In the genomic region with DNA sequence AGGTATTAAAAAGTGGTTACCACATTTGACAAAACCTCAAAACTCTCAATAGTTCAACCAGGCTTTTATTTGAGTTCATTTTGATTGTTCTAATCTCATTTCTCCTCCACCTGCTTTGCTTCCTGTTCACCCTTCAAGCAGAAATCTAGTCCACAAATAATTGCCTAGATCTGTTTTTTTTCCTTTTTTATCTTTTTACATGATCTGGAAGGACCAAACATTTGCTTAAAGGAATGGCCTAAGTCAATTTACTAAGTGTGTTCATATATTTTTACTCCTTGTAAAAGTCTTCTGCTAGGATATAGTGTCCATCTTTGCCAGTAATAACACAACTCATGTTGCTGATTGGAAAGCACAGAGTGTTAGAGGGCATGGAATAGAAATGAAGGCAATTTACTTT, we compare ENCODE assay signal across 1 cellular context.
TF ChIP-seq lines count a peak whose summit lies in the region.

No MANE protein-coding gene starts in this region.

TF ChIP-seq in SK-N-SH treated with all-trans-retinoic acid at 6 μM for 48 hours, 23 proteins besides CTCF, POLR2A, EP300 and RAD21 (continued from another document):
- TF ChIP-seq, protein P1, sequence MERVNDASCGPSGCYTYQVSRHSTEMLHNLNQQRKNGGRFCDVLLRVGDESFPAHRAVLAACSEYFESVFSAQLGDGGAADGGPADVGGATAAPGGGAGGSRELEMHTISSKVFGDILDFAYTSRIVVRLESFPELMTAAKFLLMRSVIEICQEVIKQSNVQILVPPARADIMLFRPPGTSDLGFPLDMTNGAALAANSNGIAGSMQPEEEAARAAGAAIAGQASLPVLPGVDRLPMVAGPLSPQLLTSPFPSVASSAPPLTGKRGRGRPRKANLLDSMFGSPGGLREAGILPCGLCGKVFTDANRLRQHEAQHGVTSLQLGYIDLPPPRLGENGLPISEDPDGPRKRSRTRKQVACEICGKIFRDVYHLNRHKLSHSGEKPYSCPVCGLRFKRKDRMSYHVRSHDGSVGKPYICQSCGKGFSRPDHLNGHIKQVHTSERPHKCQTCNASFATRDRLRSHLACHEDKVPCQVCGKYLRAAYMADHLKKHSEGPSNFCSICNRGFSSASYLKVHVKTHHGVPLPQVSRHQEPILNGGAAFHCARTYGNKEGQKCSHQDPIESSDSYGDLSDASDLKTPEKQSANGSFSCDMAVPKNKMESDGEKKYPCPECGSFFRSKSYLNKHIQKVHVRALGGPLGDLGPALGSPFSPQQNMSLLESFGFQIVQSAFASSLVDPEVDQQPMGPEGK (CRISPR knock-in tag; IDR thresholded peaks at IDR 0.05; ENCODE audit: borderline replicate concordance) = no peak
- TF ChIP-seq, protein P2, sequence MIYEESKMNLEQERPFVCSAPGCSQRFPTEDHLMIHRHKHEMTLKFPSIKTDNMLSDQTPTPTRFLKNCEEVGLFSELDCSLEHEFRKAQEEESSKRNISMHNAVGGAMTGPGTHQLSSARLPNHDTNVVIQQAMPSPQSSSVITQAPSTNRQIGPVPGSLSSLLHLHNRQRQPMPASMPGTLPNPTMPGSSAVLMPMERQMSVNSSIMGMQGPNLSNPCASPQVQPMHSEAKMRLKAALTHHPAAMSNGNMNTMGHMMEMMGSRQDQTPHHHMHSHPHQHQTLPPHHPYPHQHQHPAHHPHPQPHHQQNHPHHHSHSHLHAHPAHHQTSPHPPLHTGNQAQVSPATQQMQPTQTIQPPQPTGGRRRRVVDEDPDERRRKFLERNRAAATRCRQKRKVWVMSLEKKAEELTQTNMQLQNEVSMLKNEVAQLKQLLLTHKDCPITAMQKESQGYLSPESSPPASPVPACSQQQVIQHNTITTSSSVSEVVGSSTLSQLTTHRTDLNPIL (CRISPR knock-in tag; IDR thresholded peaks at IDR 0.05; ENCODE audit: low read depth) = no peak
- peak; percentile 68 for TF ChIP-seq TCF4 (CRISPR knock-in tag; IDR thresholded peaks at IDR 0.05; ENCODE audit: borderline replicate concordance)
